ENCODE assay signal across 9 cellular contexts in genomic region chr18:33404244-33404873, GRCh38. TPM values are rescaled to one million over a fixed set of nuclear protein-coding genes. Genes with fewer than 3 reads are reported as not detected.
DNase-seq lines count a peak whose midpoint lies in the region; ATAC-seq, FAIRE-seq and TF ChIP-seq lines count a peak whose summit lies in the region.
"Had no signal": no experiment of that assay in that cellular context is flagged by ENCODE, and none has a peak within 500 bp of the region (broad histone marks: within the 10 kb centered on the region; RNA-seq: fewer than 3 reads in every experiment).

No MANE protein-coding gene starts in this region.

- H3K36me3 Mint-ChIP-seq in neural crest cell (ENCODE audit: low read depth), result no peaks in the 10 kb centered on the region
- no peaks in the 10 kb centered on the region for H3K36me3 Mint-ChIP-seq in T-helper 2 cell treated with Interferon-gamma antibody and Interleukin-4, amounts not matched to agents 5 μg/mL and 100 μg/mL, for 36 hours (ENCODE audit: low read depth)

- H3K4me2 ChIP-seq in SU-DHL-6 (ENCODE audit: low read depth, low read length, poor library complexity, severe bottlenecking), result no peak overlapping the region

- no peaks in the 10 kb centered on the region for H3K79me2 ChIP-seq in SU-DHL-6 (ENCODE audit: insufficient read depth, low read length)

- H4K20me1 ChIP-seq in SU-DHL-6 (ENCODE audit: low read depth, low read length), result no peaks in the 10 kb centered on the region; the same call in 1 of the 2 replicates

- DNase-seq in neural crest cell (ENCODE audit: low read depth, low spot score), result no peak
- DNase-seq in GM19239 (ENCODE audit: insufficient read length, low spot score), result no peak
- no peak for DNase-seq in T-helper 2 cell treated with Interferon-gamma antibody and Interleukin-4, amounts not matched to agents 5 μg/mL and 100 μg/mL, for 36 hours (ENCODE audit: low spot score)
- DNase-seq in NCI-H510A (lab: John Stamatoyannopoulos, UW), result no peak
- DNase-seq: NCI-H1930; stimulated activated CD4-positive, alpha-beta T cell treated with anti-CD3 and anti-CD28 coated beads, Interleukin-4, amount 100 ng/mL, for 4 hours had no signal

- H3F3A ChIP-seq in SU-DHL-6 (ENCODE audit: insufficient read depth), result no peaks in the 10 kb centered on the region

- H3K27me3 Mint-ChIP-seq in neural crest cell (ENCODE audit: low read depth), result no peaks in the 10 kb centered on the region
- H3K27me3 Mint-ChIP-seq in T-helper 2 cell treated with Interferon-gamma antibody and Interleukin-4, amounts not matched to agents 5 μg/mL and 100 μg/mL, for 36 hours (ENCODE audit: low read depth), result no peaks in the 10 kb centered on the region

- TF ChIP-seq CTCF in SU-DHL-6 (IDR thresholded peaks at IDR 0.05; ENCODE audit: insufficient read depth, low read length, poor library complexity, severe bottlenecking) (peak; percentile 49), neural crest cell (conservative IDR thresholded peaks at IDR 0.05) (peak; percentile 68)

- H3K27me3 ChIP-seq in SU-DHL-6 (ENCODE audit: low read length), result no peaks in the 10 kb centered on the region

- H3K36me3 ChIP-seq in SU-DHL-6 (ENCODE audit: low read length), result no peaks in the 10 kb centered on the region

- H3K4me3 ChIP-seq in SU-DHL-6 (ENCODE audit: insufficient read depth, low read length, poor library complexity, severe bottlenecking), result no peak overlapping the region

- no peak overlapping the region for H3K27ac ChIP-seq in SU-DHL-6 (ENCODE audit: low read depth, low read length)

- H3K4me3 Mint-ChIP-seq in neural crest cell, result no peak overlapping the region
- H3K4me3 Mint-ChIP-seq in T-helper 2 cell treated with Interferon-gamma antibody and Interleukin-4, amounts not matched to agents 5 μg/mL and 100 μg/mL, for 36 hours, result no peak overlapping the region

- no peaks in the 10 kb centered on the region for H3K4me1 Mint-ChIP-seq in neural crest cell
- no peaks in the 10 kb centered on the region for H3K4me1 Mint-ChIP-seq in T-helper 2 cell treated with Interferon-gamma antibody and Interleukin-4, amounts not matched to agents 5 μg/mL and 100 μg/mL, for 36 hours (ENCODE audit: low read depth)

- no peaks in the 10 kb centered on the region for H3K9me3 ChIP-seq in SU-DHL-6 (ENCODE audit: insufficient read depth, low read length)

- ATAC-seq in GM18858 (IDR thresholded peaks at IDR 0.05; ENCODE audit: unreplicated experiment) (peak; percentile 59), HG02885 (IDR thresholded peaks at IDR 0.05; ENCODE audit: poor library complexity, unreplicated experiment) (peak; percentile 59)

- H3K9me2 ChIP-seq in SU-DHL-6 (replicated peaks; ENCODE audit: insufficient read depth, low read length), result no peaks in the 10 kb centered on the region

- FAIRE-seq in GM19239 (lab: Jason Lieb, UNC), result no peak

- H3K9me3 Mint-ChIP-seq in neural crest cell, result peaks cover 2% of the 10 kb centered on the region
- peaks cover 5% of the 10 kb centered on the region for H3K9me3 Mint-ChIP-seq in T-helper 2 cell treated with Interferon-gamma antibody and Interleukin-4, amounts not matched to agents 5 μg/mL and 100 μg/mL, for 36 hours

- H3K27ac Mint-ChIP-seq in neural crest cell (ENCODE audit: unreplicated experiment), result no peak overlapping the region
- H3K27ac Mint-ChIP-seq in T-helper 2 cell treated with Interferon-gamma antibody and Interleukin-4, amounts not matched to agents 5 μg/mL and 100 μg/mL, for 36 hours, result no peak overlapping the region

- H3K9ac ChIP-seq in SU-DHL-6 (ENCODE audit: low read length), result no peak overlapping the region

- no peak overlapping the region for H2AFZ ChIP-seq in SU-DHL-6 (ENCODE audit: low read depth, low read length, severe bottlenecking)

RNA-seq across cellular contexts. Expression of gene CCDC178, which starts 36.2 kb away (rescaled TPM):
- 0.42 and 0.82 TPM in 2 replicates for total RNA-seq in neural crest cell
